In the genomic region with DNA sequence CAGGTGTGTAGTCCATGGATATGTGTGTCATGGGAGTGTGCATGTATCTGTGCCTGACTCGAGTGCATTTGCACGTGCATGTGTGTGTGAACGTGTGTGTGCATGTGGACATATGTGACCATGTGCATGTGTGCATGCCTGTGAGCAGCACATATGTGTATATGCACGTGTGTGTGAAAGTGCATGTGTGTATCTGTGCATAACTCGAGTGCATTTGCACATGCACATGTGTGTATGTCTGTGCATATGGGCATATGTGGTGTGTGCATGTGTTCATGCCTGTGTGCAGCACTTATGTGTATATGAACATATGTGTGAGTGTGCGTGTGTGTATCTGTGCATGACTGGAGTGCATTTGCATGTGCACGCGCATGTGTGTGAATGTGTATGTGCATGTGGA, we compare ENCODE assay signal across 15 cellular contexts. TPM values are rescaled to one million over a fixed set of nuclear protein-coding genes. Genes with fewer than 3 reads are reported as not detected.
DNase-seq lines count a peak whose midpoint lies in the region; ATAC-seq and TF ChIP-seq lines count a peak whose summit lies in the region.
"Had no signal": no experiment of that assay in that cellular context is flagged by ENCODE, and none has a peak within 500 bp of the region (broad histone marks: within the 10 kb centered on the region; RNA-seq: fewer than 3 reads in every experiment).

No MANE protein-coding gene starts in this region.

- H3K27ac ChIP-seq in CD4-positive, alpha-beta memory T cell (ENCODE audit: low read depth, low read length), result no peak overlapping the region
- H3K27ac ChIP-seq in H9 (ENCODE audit: insufficient read length, low read depth, low read length) (no peak overlapping the region), neuronal stem cell (replicated peaks; ENCODE audit: low read length) (no peak overlapping the region), aorta (ENCODE audit: low read depth in 1 of 2, low read length in 2 of 2) (no peak overlapping the region)
- H3K27ac ChIP-seq: PC-9 had no signal

- TF ChIP-seq CTCF in H9 (conservative IDR thresholded peaks at IDR 0.05), result no peak
- no peak for TF ChIP-seq CTCF in activated CD8-positive, alpha-beta T cell treated with anti-CD3 and anti-CD28 coated beads for 36 hours (IDR thresholded peaks at IDR 0.05)

- ATAC-seq in activated CD8-positive, alpha-beta T cell treated with anti-CD3 and anti-CD28 coated beads for 36 hours, result no peak
- no peak for ATAC-seq in aorta (ENCODE audit: low FRiP score)

- no peak for DNase-seq in CD4-positive, alpha-beta memory T cell
- DNase-seq in H9 (no peak), neuronal stem cell (ENCODE audit: low spot score) (no peak), medulla oblongata (ENCODE audit: extremely low spot score) (no peak), SIG-M5 treated with dmso at 0.1 percent for 504 hours (lab: John Stamatoyannopoulos, UW; ENCODE audit: unreplicated experiment) (no peak), aorta (no peak)
- DNase-seq in activated CD8-positive, alpha-beta T cell treated with anti-CD3 and anti-CD28 coated beads for 36 hours, result no peak
- DNase-seq: MV-4-11; NCI-H1417 treated with DMSO at 0.1 percent for 48 hours; NCI-H2029; NCI-H2171; NCI-H446; NCI-H69; NK-92 treated with Interleukin-12 subunit alpha and Interleukin-12 subunit beta, amount 100 ng/mL, for 24 hours; PC-9 had no signal

- no peaks in the 10 kb centered on the region for H3K23me2 ChIP-seq in H9 (ENCODE audit: insufficient read length, low read depth, low read length, poor library complexity, severe bottlenecking)

- H3T11ph ChIP-seq in H9 (ENCODE audit: low read length), result no peak overlapping the region

- no peaks in the 10 kb centered on the region for H3K9me3 Mint-ChIP-seq in CD4-positive, alpha-beta memory T cell
- peaks cover 0 to 5% of the 10 kb centered on the region in 2 experiments; a peak in 2 of 5 replicates for H3K9me3 Mint-ChIP-seq in H9
- peaks cover 1% of the 10 kb centered on the region for H3K9me3 Mint-ChIP-seq in activated CD8-positive, alpha-beta T cell treated with anti-CD3 and anti-CD28 coated beads for 36 hours

- intact Hi-C loops in CD4-positive, alpha-beta memory T cell (cut with micrococcal nuclease), result no loop called here
- intact Hi-C loops in activated CD8-positive, alpha-beta T cell treated with anti-CD3 and anti-CD28 coated beads for 36 hours (cut with micrococcal nuclease), result no loop called here
- intact Hi-C loops in aorta (cut with DNase I), result no loop called here

- H3K79me2 ChIP-seq in H9 (ENCODE audit: insufficient read depth, low read length), result no peaks in the 10 kb centered on the region

- H3K4me2 ChIP-seq in H9 (ENCODE audit: insufficient read depth, insufficient read length, low read length) (no peak overlapping the region), neuronal stem cell (ENCODE audit: insufficient read depth, low read length, poor library complexity, severe bottlenecking) (no peak overlapping the region)
- H3K4me2 ChIP-seq: PC-9 had no signal

- no peak overlapping the region for H3K4me3 ChIP-seq in CD4-positive, alpha-beta memory T cell (ENCODE audit: low read length in 2 of 2)
- H3K4me3 ChIP-seq in neuronal stem cell (ENCODE audit: low read length in 2 of 2) (peak overlapping the region in 1 of 2 donors; percentile 58), aorta (ENCODE audit: low read length in 2 of 2) (no peak overlapping the region)
- H3K4me3 ChIP-seq: PC-9 had no signal

- H3K27me3 Mint-ChIP-seq in CD4-positive, alpha-beta memory T cell, result no peaks in the 10 kb centered on the region
- H3K27me3 Mint-ChIP-seq in H9 (ENCODE audit: low read depth), result no peaks in the 10 kb centered on the region
- H3K27me3 Mint-ChIP-seq in activated CD8-positive, alpha-beta T cell treated with anti-CD3 and anti-CD28 coated beads for 36 hours, result no peaks in the 10 kb centered on the region

- H3K14ac ChIP-seq in H9 (ENCODE audit: insufficient read depth, low read length) (no peak overlapping the region), neuronal stem cell (ENCODE audit: low read length) (peak overlapping the region; percentile 14)

- no peak overlapping the region for H2AK5ac ChIP-seq in H9 (ENCODE audit: insufficient read length, low read length)
- H2AK5ac ChIP-seq in neuronal stem cell (ENCODE audit: low read depth, low read length), result no peak overlapping the region

- H3K9ac ChIP-seq in H9 (ENCODE audit: extremely low read depth, insufficient read length, low read length) (no peak overlapping the region), neuronal stem cell (ENCODE audit: low read depth, low read length, poor library complexity) (peak overlapping the region; percentile 56)

- no peak overlapping the region for H2BK12ac ChIP-seq in H9 (ENCODE audit: insufficient read length, low read depth, low read length)
- no peak overlapping the region for H2BK12ac ChIP-seq in neuronal stem cell (ENCODE audit: low read length)

- peak overlapping the region in 6 of 8 donors; percentile 26 to 83 (median 66) for H3K4me3 Mint-ChIP-seq in CD4-positive, alpha-beta memory T cell
- H3K4me3 Mint-ChIP-seq in H9, result no peak overlapping the region
- no peak overlapping the region for H3K4me3 Mint-ChIP-seq in activated CD8-positive, alpha-beta T cell treated with anti-CD3 and anti-CD28 coated beads for 36 hours

- H3K36me3 Mint-ChIP-seq in CD4-positive, alpha-beta memory T cell, result no peaks in the 10 kb centered on the region
- H3K36me3 Mint-ChIP-seq in H9 (ENCODE audit: insufficient read depth in 1 of 3, low read depth in 3 of 3), result no peaks in the 10 kb centered on the region
- H3K36me3 Mint-ChIP-seq in activated CD8-positive, alpha-beta T cell treated with anti-CD3 and anti-CD28 coated beads for 36 hours (ENCODE audit: low read depth), result no peaks in the 10 kb centered on the region

- H4K5ac ChIP-seq in H9 (ENCODE audit: insufficient read length, low read depth, low read length), result no peak overlapping the region

- peak overlapping the region in 2 of 7 donors; percentile 32 to 72 for H3K27ac Mint-ChIP-seq in CD4-positive, alpha-beta memory T cell
- H3K27ac Mint-ChIP-seq in H9, result no peak overlapping the region
- peak overlapping the region; percentile 30 for H3K27ac Mint-ChIP-seq in activated CD8-positive, alpha-beta T cell treated with anti-CD3 and anti-CD28 coated beads for 36 hours

- peaks cover 15% of the 10 kb centered on the region for H3K4me1 ChIP-seq in CD4-positive, alpha-beta memory T cell (ENCODE audit: insufficient read depth, low read length)
- H3K4me1 ChIP-seq in H9 (ENCODE audit: insufficient read depth, low read length), result peaks cover 5% of the 10 kb centered on the region; the same call in 1 of the 2 replicates
- peaks cover 16 to 31% of the 10 kb centered on the region in 2 donors for H3K4me1 ChIP-seq in neuronal stem cell (ENCODE audit: control insufficient read depth in 2 of 2, insufficient read depth in 1 of 2, low read depth in 1 of 2, low read length in 2 of 2)
- H3K4me1 ChIP-seq in aorta (ENCODE audit: control insufficient read depth in 1 of 2, insufficient read depth in 2 of 2, low read length in 2 of 2), result no peaks in the 10 kb centered on the region

- CTCF ChIA-PET in CD4-positive, alpha-beta memory T cell (lab: Charles Lee; ENCODE audit: partially characterized antibody), result interaction anchor here (2.1 kb wide), 1 partner anchor 14 kb away, joined by 9 read pairs; no protein-coding TSS in a partner anchor
- CTCF ChIA-PET in activated CD8-positive, alpha-beta T cell treated with anti-CD3 and anti-CD28 coated beads for 36 hours (lab: Charles Lee), result interaction anchor here (1.0 to 1.4 kb wide), 2 partner anchors 8 to 15 kb away, joined by 4 to 5 read pairs; no protein-coding TSS in a partner anchor

- H4K8ac ChIP-seq in H9 (replicated peaks; ENCODE audit: insufficient read length, low read depth, low read length) (peak overlapping the region; percentile 7), neuronal stem cell (ENCODE audit: low read depth, low read length) (no peak overlapping the region)

- H4K20me1 ChIP-seq in H9 (ENCODE audit: control insufficient read depth, insufficient read depth, insufficient read length), result no peaks in the 10 kb centered on the region

- H2BK15ac ChIP-seq in H9 (ENCODE audit: low read depth, low read length) (no peak overlapping the region), neuronal stem cell (ENCODE audit: low read length) (no peak overlapping the region)

- no peak overlapping the region for H2BK120ac ChIP-seq in H9 (ENCODE audit: low read depth, low read length, poor library complexity, severe bottlenecking)
- no peak overlapping the region for H2BK120ac ChIP-seq in neuronal stem cell (ENCODE audit: low read depth, low read length)

- no peaks in the 10 kb centered on the region for H3K9me3 ChIP-seq in CD4-positive, alpha-beta memory T cell (ENCODE audit: control insufficient read depth in 1 of 2, low read length in 2 of 2)
- H3K9me3 ChIP-seq in H9 (ENCODE audit: control insufficient read depth, low read depth, low read length) (no peaks in the 10 kb centered on the region), neuronal stem cell (replicated peaks in 1 of 2; ENCODE audit: control insufficient read depth in 2 of 2, insufficient read depth in 1 of 2, low read depth in 1 of 2, low read length in 2 of 2) (peaks cover 0 to 8% of the 10 kb centered on the region in 2 donors), aorta (ENCODE audit: control insufficient read depth, low read length) (no peaks in the 10 kb centered on the region)

- WGBS in H9 (ENCODE audit: extremely low coverage, insufficient read length, low lambda C conversion rate), result no CpG with 5 or more reads among the region's 8 CpGs
- WGBS in neuronal stem cell (ENCODE audit: extremely low coverage in 2 of 2, insufficient read length in 2 of 2, insufficient replicate concordance in 1 of 2), 2 donors, result no CpG with 5 or more reads among the region's 8 CpGs
- 96 to 98% methylated on average over 8 of the region's 8 CpGs for WGBS in aorta, 2 donors

- no peak overlapping the region for H3K23ac ChIP-seq in H9 (ENCODE audit: insufficient read length, low read depth, low read length)
- peak overlapping the region; percentile 48 for H3K23ac ChIP-seq in neuronal stem cell (ENCODE audit: low read depth, low read length, poor library complexity)

- no peaks in the 10 kb centered on the region for H3K27me3 ChIP-seq in CD4-positive, alpha-beta memory T cell (ENCODE audit: insufficient read depth, low read length)
- no peaks in the 10 kb centered on the region for H3K27me3 ChIP-seq in H9 (ENCODE audit: insufficient read depth, low read length)
- no peaks in the 10 kb centered on the region for H3K27me3 ChIP-seq in neuronal stem cell (ENCODE audit: control insufficient read depth in 3 of 3, insufficient read depth in 3 of 3, low read depth in 1 of 3, low read length in 3 of 3)
- H3K27me3 ChIP-seq in aorta (ENCODE audit: control insufficient read depth in 1 of 2, insufficient read depth in 2 of 2, low read length in 1 of 2), result no peaks in the 10 kb centered on the region

- H3K36me3 ChIP-seq in CD4-positive, alpha-beta memory T cell (ENCODE audit: insufficient read depth, low read length), result no peaks in the 10 kb centered on the region
- peaks cover 0 to 2% of the 10 kb centered on the region in 2 donors for H3K36me3 ChIP-seq in neuronal stem cell (replicated peaks in 1 of 2; ENCODE audit: control insufficient read depth in 2 of 2, insufficient read depth in 2 of 2, low read length in 2 of 2)
- H3K36me3 ChIP-seq in aorta (ENCODE audit: control insufficient read depth in 1 of 2, insufficient read depth in 2 of 2, low read length in 1 of 2), result no peaks in the 10 kb centered on the region

- H3K18ac ChIP-seq in H9 (ENCODE audit: insufficient read length, low read depth, low read length), result no peak overlapping the region
- H3K18ac ChIP-seq in neuronal stem cell (ENCODE audit: low read length), result peak overlapping the region; percentile 31

- H3K56ac ChIP-seq in H9 (ENCODE audit: insufficient read length, low read depth, low read length), result no peak overlapping the region

- no peak overlapping the region for H3K4ac ChIP-seq in H9 (ENCODE audit: low read depth, low read length)
- no peak overlapping the region for H3K4ac ChIP-seq in neuronal stem cell (ENCODE audit: low read length)

- H2BK20ac ChIP-seq in H9 (ENCODE audit: low read depth, low read length, poor library complexity, severe bottlenecking), result no peak overlapping the region

- POLR2A ChIA-PET in CD4-positive, alpha-beta memory T cell (lab: Charles Lee; ENCODE audit: partially characterized antibody), result interaction anchor here (1.0 kb wide), 1 partner anchor 9 kb away, joined by 3 read pairs; no protein-coding TSS in a partner anchor
- POLR2A ChIA-PET in activated CD8-positive, alpha-beta T cell treated with anti-CD3 and anti-CD28 coated beads for 36 hours (lab: Charles Lee), result no interaction called here

- H3K79me1 ChIP-seq in H9 (ENCODE audit: insufficient read depth, low read depth, low read length, poor library complexity, severe bottlenecking) (no peaks in the 10 kb centered on the region), neuronal stem cell (ENCODE audit: low read depth, low read length) (no peaks in the 10 kb centered on the region)

- H2AFZ ChIP-seq in H9 (ENCODE audit: low read length) (no peak overlapping the region), neuronal stem cell (ENCODE audit: low read length) (no peak overlapping the region)
- H2AFZ ChIP-seq: PC-9 had no signal

- H2BK5ac ChIP-seq in H9 (ENCODE audit: insufficient read length, low read length), result no peak overlapping the region
- H2BK5ac ChIP-seq in neuronal stem cell (ENCODE audit: low read length), result no peak overlapping the region

- H3K4me1 Mint-ChIP-seq in CD4-positive, alpha-beta memory T cell, result peaks cover 19 to 27% (median 21%) of the 10 kb centered on the region in 4 donors
- peaks cover 25 to 47% of the 10 kb centered on the region in 2 experiments for H3K4me1 Mint-ChIP-seq in H9
- peaks cover 19% of the 10 kb centered on the region for H3K4me1 Mint-ChIP-seq in activated CD8-positive, alpha-beta T cell treated with anti-CD3 and anti-CD28 coated beads for 36 hours (ENCODE audit: low read depth)

- H4K91ac ChIP-seq in H9 (ENCODE audit: insufficient read length, low read depth, low read length) (no peak overlapping the region), neuronal stem cell (ENCODE audit: low read depth, low read length, poor library complexity) (no peak overlapping the region)

RNA-seq across cellular contexts. Expression of gene GNA12, which starts 35.2 kb away (rescaled TPM):
- 10 to 100 TPM; 14.9 to 16.6 TPM for total RNA-seq in CD4-positive, alpha-beta memory T cell
- polyA plus RNA-seq in CD4-positive, alpha-beta memory T cell, result 10 to 100 TPM in 1 of 2 donors, 1 to 10 TPM in 1; 4.4 to 10.2 TPM
- 60.2 and 63.1 TPM in 2 replicates for total RNA-seq in H9 (2021)
- total RNA-seq in activated CD8-positive, alpha-beta T cell treated with anti-CD3 and anti-CD28 coated beads for 36 hours, result 10 to 100 TPM; 21.0 to 21.1 TPM
- 37.0 TPM for polyA plus RNA-seq in neuronal stem cell (2013, experiment 1 of 2)
- polyA plus RNA-seq in neuronal stem cell (2013, experiment 2 of 2), result 36.5 TPM
- total RNA-seq in aorta, result 10 to 100 TPM; 53.0 to 56.6 TPM
- 10 to 100 TPM; 21.4 to 31.6 TPM for polyA plus RNA-seq in aorta

Comparison
In these comparisons a context has a peak if more than half of its experiments do, and no peak if none do; other contexts are left out.
1. H3K4me3 Mint-ChIP-seq: peak in CD4-positive, alpha-beta memory T cell (6 of 8); none in H9 (0 of 2) and activated CD8-positive, alpha-beta T cell treated with anti-CD3 and anti-CD28 coated beads for 36 hours (single experiment).